In genomic region chr1:226223786-226224244, GRCh38 we compare ENCODE assay signal across 2 cellular contexts.
TF ChIP-seq lines count a peak whose summit lies in the region.

No MANE protein-coding gene starts in this region.

TF ChIP-seq in GM23338, 12 proteins besides CTCF, POLR2A, EP300 and RAD21:
- TF ChIP-seq STAT1 (IDR thresholded peaks at IDR 0.05; ENCODE audit: unreplicated experiment) = no peak
- TF ChIP-seq EZH2phosphoT487 (IDR thresholded peaks at IDR 0.05; ENCODE audit: unreplicated experiment) = no peak
- no peak for TF ChIP-seq EZH2 (IDR thresholded peaks at IDR 0.05; ENCODE audit: low read depth, unreplicated experiment)
- TF ChIP-seq ZNF462 (CRISPR knock-in tag; IDR thresholded peaks at IDR 0.05) = no peak
- TF ChIP-seq NANOG (IDR thresholded peaks at IDR 0.05; ENCODE audit: borderline replicate concordance) = no peak
- no peak for TF ChIP-seq ETS1 (IDR thresholded peaks at IDR 0.05)
- TF ChIP-seq POLR2AphosphoS5 (IDR thresholded peaks at IDR 0.05; ENCODE audit: low read depth) = no peak; the same call in 1 of the 2 replicates
- no peak for TF ChIP-seq ZNF114 (CRISPR knock-in tag; IDR thresholded peaks at IDR 0.05)
- TF ChIP-seq ZNF331 (CRISPR knock-in tag; IDR thresholded peaks at IDR 0.05; ENCODE audit: low read depth) = no peak
- TF ChIP-seq JUNB (IDR thresholded peaks at IDR 0.05; ENCODE audit: unreplicated experiment) = no peak

TF ChIP-seq in GM12878, 131 proteins besides CTCF, POLR2A, EP300 and RAD21:
- TF ChIP-seq IKZF1 (conservative IDR thresholded peaks at IDR 0.05) (peak; percentile 64), TCF12 (IDR thresholded peaks at IDR 0.05; ENCODE audit: low read depth, low read length) (0 out of 2 replicates have a peak, but pooled peaks have one; percentile 22), HDAC6 (IDR thresholded peaks at IDR 0.05; ENCODE audit: unreplicated experiment) (peak; percentile 70), NRF1 (conservative IDR thresholded peaks at IDR 0.05; ENCODE audit: low read depth, low read length) (no peak), NFIC (IDR thresholded peaks at IDR 0.05; ENCODE audit: low read depth, low read length) (no peak)
